Comparison of ENCODE assay signal across 11 cellular contexts in genomic region chr17:5508855-5509254, GRCh38. TPM values are rescaled to one million over a fixed set of nuclear protein-coding genes. Genes with fewer than 3 reads are reported as not detected.
DNase-seq lines count a peak whose midpoint lies in the region; ATAC-seq and TF ChIP-seq lines count a peak whose summit lies in the region.
"Had no signal": no experiment of that assay in that cellular context is flagged by ENCODE, and none has a peak within 500 bp of the region (broad histone marks: within the 10 kb centered on the region; RNA-seq: fewer than 3 reads in every experiment).

No MANE protein-coding gene starts in this region.

- peak overlapping the region; percentile 2 for H3K27ac ChIP-seq in mammary epithelial cell (ENCODE audit: insufficient read depth, low read depth, low read length)
- H3K27ac ChIP-seq in breast epithelium, result no peak overlapping the region
- H3K27ac ChIP-seq in SJSA1, result peak overlapping the region; percentile 88
- H3K27ac ChIP-seq in hepatocyte, result no peak overlapping the region
- H3K27ac ChIP-seq in testis, result no peak overlapping the region
- H3K27ac ChIP-seq in effector memory CD4-positive, alpha-beta T cell (ENCODE audit: insufficient read depth, low read length, poor library complexity, severe bottlenecking), result no peak overlapping the region
- H3K27ac ChIP-seq: vagina had no signal

- in situ Hi-C loops in mammary epithelial cell (cut with MboI; ENCODE audit: low sequenced_read_pairs in 2 of 2), result loop anchor here in 1 of 2 donors (5.0 kb wide), 1 partner anchor 73 kb away; the partner anchor contains the start of gene NLRP1

- H3K4me1 ChIP-seq in mammary epithelial cell (ENCODE audit: insufficient read depth, low read length), result peaks cover 7% of the 10 kb centered on the region
- H3K4me1 ChIP-seq in breast epithelium, result no peaks in the 10 kb centered on the region
- peaks cover 23% of the 10 kb centered on the region for H3K4me1 ChIP-seq in SJSA1 (replicated peaks)
- H3K4me1 ChIP-seq in hepatocyte (ENCODE audit: insufficient read depth), result no peaks in the 10 kb centered on the region
- H3K4me1 ChIP-seq in testis, result no peaks in the 10 kb centered on the region
- H3K4me1 ChIP-seq in effector memory CD4-positive, alpha-beta T cell (ENCODE audit: control insufficient read depth, insufficient read depth, low read length, poor library complexity, severe bottlenecking), result peaks cover 5% of the 10 kb centered on the region
- H3K4me1 ChIP-seq: vagina had no signal

- H3K36me3 ChIP-seq in mammary epithelial cell (ENCODE audit: insufficient read depth, low read length) (no peaks in the 10 kb centered on the region), breast epithelium (no peaks in the 10 kb centered on the region), SJSA1 (no peaks in the 10 kb centered on the region), hepatocyte (replicated peaks; ENCODE audit: insufficient read depth, low read depth) (no peaks in the 10 kb centered on the region), testis (ENCODE audit: low read depth, missing control alignments) (no peaks in the 10 kb centered on the region)
- H3K36me3 ChIP-seq in effector memory CD4-positive, alpha-beta T cell (ENCODE audit: control insufficient read depth, insufficient read depth, low read length), result no peaks in the 10 kb centered on the region

- WGBS in mammary epithelial cell (ENCODE audit: low coverage, missing lambda C conversion rate), result 72% methylated on average over 4 of the region's 4 CpGs
- WGBS in hepatocyte (ENCODE audit: low lambda C conversion rate, missing lambda C conversion rate), result 21% methylated on average over 4 of the region's 4 CpGs
- WGBS in testis, 2 donors, result 51 to 57% methylated on average over 4 of the region's 4 CpGs

- CTCF ChIA-PET in mammary epithelial cell (lab: Charles Lee; ENCODE audit: low non-redundant PET), result no interaction called here

- H3K4me2 ChIP-seq in mammary epithelial cell (ENCODE audit: insufficient read depth, low read depth, low read length), result no peak overlapping the region
- no peak overlapping the region for H3K4me2 ChIP-seq in hepatocyte

- no peaks in the 10 kb centered on the region for H4K20me1 ChIP-seq in mammary epithelial cell (ENCODE audit: insufficient read depth, low read length)
- H4K20me1 ChIP-seq in hepatocyte (ENCODE audit: insufficient read depth, poor library complexity, severe bottlenecking), result no peaks in the 10 kb centered on the region

- no peak for TF ChIP-seq CTCF in mammary epithelial cell (conservative IDR thresholded peaks at IDR 0.05 in 1 of 2, IDR thresholded peaks at IDR 0.05 in 1 of 2; ENCODE audit: extremely low read depth in 1 of 2, insufficient read depth in 1 of 2, low read depth in 1 of 2, low read length in 2 of 2)
- TF ChIP-seq CTCF in breast epithelium (IDR thresholded peaks at IDR 0.05), result no peak
- TF ChIP-seq CTCF in hepatocyte (IDR thresholded peaks at IDR 0.05; ENCODE audit: poor library complexity), result no peak
- no peak for TF ChIP-seq CTCF in testis (IDR thresholded peaks at IDR 0.05)

- no peaks in the 10 kb centered on the region for H3K27me3 ChIP-seq in mammary epithelial cell (ENCODE audit: insufficient read depth, low read length)
- no peaks in the 10 kb centered on the region for H3K27me3 ChIP-seq in breast epithelium
- H3K27me3 ChIP-seq in SJSA1 (replicated peaks), result no peaks in the 10 kb centered on the region
- H3K27me3 ChIP-seq in hepatocyte, result no peaks in the 10 kb centered on the region
- no peaks in the 10 kb centered on the region for H3K27me3 ChIP-seq in testis
- H3K27me3 ChIP-seq in effector memory CD4-positive, alpha-beta T cell (replicated peaks; ENCODE audit: control insufficient read depth, insufficient read depth, low read length, poor library complexity, severe bottlenecking), result no peaks in the 10 kb centered on the region
- H3K27me3 ChIP-seq: vagina had no signal

- no peaks in the 10 kb centered on the region for H3K9me2 ChIP-seq in hepatocyte (replicated peaks; ENCODE audit: insufficient read depth)

- TF ChIP-seq POLR2A in breast epithelium (IDR thresholded peaks at IDR 0.05) (no peak), testis (IDR thresholded peaks at IDR 0.05) (no peak)

- dilution Hi-C loops in mammary epithelial cell (cut with HindIII; ENCODE audit: low sequenced_read_pairs), result no loop called here

- DNase-seq in mammary epithelial cell, result peak; percentile 39
- no peak for DNase-seq in breast epithelium (ENCODE audit: low spot score in 2 of 2)
- no peak for DNase-seq in SJSA1 (ENCODE audit: low read depth in 1 of 2, low spot score in 2 of 2)
- DNase-seq in hepatocyte (ENCODE audit: low spot score), result peak; percentile 66
- DNase-seq in testis, result peak; percentile 27
- no peak for DNase-seq in effector memory CD4-positive, alpha-beta T cell
- DNase-seq in activated T-cell treated with anti-CD3 and anti-CD28 coated beads, Interleukin-2, amount 50 U/mL, for 48 hours, result no peak
- DNase-seq: NCI-H2171; stimulated activated CD4-positive, alpha-beta T cell treated with anti-CD3 and anti-CD28 coated beads, Interleukin-4, amount 100 ng/mL, for 4 hours had no signal

- H3K4me3 ChIP-seq in mammary epithelial cell (replicated peaks in 1 of 3; ENCODE audit: insufficient read depth in 1 of 3, low read depth in 2 of 3, low read length in 3 of 3), result no peak overlapping the region
- H3K4me3 ChIP-seq in breast epithelium, result no peak overlapping the region
- no peak overlapping the region for H3K4me3 ChIP-seq in SJSA1
- no peak overlapping the region for H3K4me3 ChIP-seq in hepatocyte
- H3K4me3 ChIP-seq in testis, result no peak overlapping the region
- no peak overlapping the region for H3K4me3 ChIP-seq in effector memory CD4-positive, alpha-beta T cell (ENCODE audit: insufficient read depth, low read depth, low read length, poor library complexity, severe bottlenecking)
- H3K4me3 ChIP-seq: vagina had no signal

- no TSS peak for BruUV-seq in mammary epithelial cell (replicated peaks; lab: Mats Ljungman, UMichigan)

- H3K79me2 ChIP-seq in mammary epithelial cell (ENCODE audit: insufficient read depth, low read length) (no peaks in the 10 kb centered on the region), hepatocyte (no peaks in the 10 kb centered on the region)

- H2AFZ ChIP-seq in mammary epithelial cell (ENCODE audit: low read depth, low read length) (no peak overlapping the region), hepatocyte (no peak overlapping the region)

- H3K9ac ChIP-seq in mammary epithelial cell (ENCODE audit: insufficient read depth, low read length), result no peak overlapping the region

- ATAC-seq in HG02610 (IDR thresholded peaks at IDR 0.05; ENCODE audit: unreplicated experiment), result no peak

- intact Hi-C loops in mammary epithelial cell (cut with micrococcal nuclease) (no loop called here), breast epithelium (cut with DNase I; ENCODE audit: low total_unique reads) (no loop called here), testis (cut with DNase I; ENCODE audit: low total_unique reads) (no loop called here)

- no peaks in the 10 kb centered on the region for H3K9me3 ChIP-seq in mammary epithelial cell (replicated peaks; ENCODE audit: insufficient read depth, low read length)
- no peaks in the 10 kb centered on the region for H3K9me3 ChIP-seq in breast epithelium
- no peaks in the 10 kb centered on the region for H3K9me3 ChIP-seq in SJSA1 (replicated peaks)
- H3K9me3 ChIP-seq in hepatocyte (ENCODE audit: low read depth), result no peaks in the 10 kb centered on the region
- H3K9me3 ChIP-seq in testis, result no peaks in the 10 kb centered on the region
- H3K9me3 ChIP-seq in effector memory CD4-positive, alpha-beta T cell (ENCODE audit: control insufficient read depth, low read length), result no peaks in the 10 kb centered on the region
- H3K9me3 ChIP-seq: vagina had no signal

RNA-seq across cellular contexts. Expression of gene MIS12, which starts 22.5 kb away (rescaled TPM):
- total RNA-seq in mammary epithelial cell (10 to 100 TPM in 1 of 2 donors, 1 to 10 TPM in 1; 9.7 to 17.5 TPM), breast epithelium (10 to 100 TPM; 12.3 to 16.5 (median 14.1) TPM), hepatocyte (25.7 and 33.0 TPM in 2 replicates), testis (10 to 100 TPM; 12.9 to 24.5 TPM)
- polyA plus RNA-seq in mammary epithelial cell (9.4 TPM), hepatocyte (19.6 and 20.8 TPM in 2 replicates), testis (ENCODE audit: insufficient read depth, low read depth, low replicate concordance) (20.8 TPM)
- polyA minus RNA-seq in mammary epithelial cell, result 2.4 TPM
- total RNA-seq in SJSA1 (2014; rRNA removed; shearing (Covaris generic)), result 31.1 and 46.3 TPM in 2 replicates

RNA-seq across cellular contexts. Expression of gene DERL2, which starts 22.9 kb away (rescaled TPM):
- total RNA-seq in mammary epithelial cell (10 to 100 TPM; 25.8 to 64.5 TPM), breast epithelium (10 to 100 TPM; 27.2 to 50.1 (median 41.6) TPM), hepatocyte (54.3 TPM in 2 replicates), testis (10 to 100 TPM; 70.8 to 97.0 TPM)
- polyA plus RNA-seq in mammary epithelial cell (49.1 TPM), hepatocyte (134 and 136 TPM in 2 replicates), testis (ENCODE audit: insufficient read depth, low read depth, low replicate concordance) (159 TPM)
- 21.6 TPM for polyA minus RNA-seq in mammary epithelial cell
- 35.4 and 78.9 TPM in 2 replicates for total RNA-seq in SJSA1 (2014; rRNA removed; shearing (Covaris generic))

RNA-seq across cellular contexts. Expression of gene DHX33, which starts 40.1 kb away (rescaled TPM):
- total RNA-seq in mammary epithelial cell (10 to 100 TPM; 17.8 to 30.5 TPM), breast epithelium (10 to 100 TPM; 10.1 to 14.4 (median 13.8) TPM), hepatocyte (7.8 and 9.6 TPM in 2 replicates), testis (10 to 100 TPM; 17.6 to 18.0 TPM)
- polyA plus RNA-seq in mammary epithelial cell (22.1 TPM), hepatocyte (2.2 and 2.3 TPM in 2 replicates), testis (ENCODE audit: insufficient read depth, low read depth, low replicate concordance) (12.7 TPM)
- polyA minus RNA-seq in mammary epithelial cell, result 31.1 TPM
- 2.3 and 5.7 TPM in 2 replicates for total RNA-seq in SJSA1 (2014; rRNA removed; shearing (Covaris generic))

Comparison
In these comparisons a context has a peak if more than half of its experiments do, and no peak if none do; other contexts are left out.
1. DNase-seq: peak in mammary epithelial cell (single experiment), hepatocyte (single experiment) and testis (single experiment); none in breast epithelium (0 of 2), SJSA1 (0 of 2), effector memory CD4-positive, alpha-beta T cell (0 of 3) and activated T-cell treated with anti-CD3 and anti-CD28 coated beads, Interleukin-2, amount 50 U/mL, for 48 hours (0 of 2).
2. H3K27ac ChIP-seq: peak in mammary epithelial cell (single experiment) and SJSA1 (single experiment); none in breast epithelium (0 of 2), hepatocyte (single experiment), testis (0 of 2) and effector memory CD4-positive, alpha-beta T cell (single experiment).